In the genomic region with DNA sequence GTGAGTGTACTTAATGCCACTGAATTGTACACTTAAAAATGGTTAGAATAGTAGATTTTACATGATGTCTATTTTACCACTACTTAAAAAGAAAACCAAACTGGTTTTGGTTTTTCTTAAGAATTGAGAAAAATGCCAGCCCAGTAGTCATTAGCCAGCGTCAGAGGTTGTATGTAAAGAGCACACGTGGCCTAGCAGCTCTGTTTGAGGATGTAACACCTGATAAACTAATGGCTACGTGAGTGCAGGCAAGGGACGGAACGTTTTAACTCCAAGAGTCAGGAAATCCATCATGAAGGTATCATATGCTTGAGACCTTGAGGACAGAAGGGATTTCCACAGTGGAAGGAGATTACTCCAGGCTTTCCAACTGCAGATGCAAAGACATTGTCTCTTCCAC, we compare ENCODE assay signal across 29 cellular contexts.
"Had no signal": no experiment of that assay in that cellular context is flagged by ENCODE, and none has a peak within 500 bp of the region (broad histone marks: within the 10 kb centered on the region; RNA-seq: fewer than 3 reads in every experiment).

No MANE protein-coding gene starts in this region.

- H3K4me3 Mint-ChIP-seq: natural killer cell treated with Interleukin-12 subunit alpha and Interleukin-12 subunit beta and Interleukin-15 and Interleukin-18, amount 100 ng/mL, for 72 hours; nephron progenitor cell; neural crest cell; stimulated activated effector memory CD8-positive, alpha-beta T cell treated with anti-CD3 and anti-CD28 coated beads, Interleukin-12 subunit alpha, Interleukin-12 subunit beta, amount 100 ng/mL, for 72 hours; stimulated activated naive B cell treated with anti-CD40 and anti-IgM and Interleukin-4, amounts not matched to agents 10 μg/mL and 1 μg/mL and 100 μg/mL, for 72 hours; stimulated activated naive CD8-positive, alpha-beta T cell treated with anti-CD3 and anti-CD28 coated beads, Interleukin-15, Interleukin-2, amounts not matched to agents 100 ng/mL and 50 ng/mL, for 24 hours had no signal

- H3K9me3 ChIP-seq: neutrophil, ovary, psoas muscle, right lobe of liver, stomach, thoracic aorta, thyroid gland, tibial nerve, upper lobe of left lung, vagina had no signal

- H3K27ac ChIP-seq: neutrophil, ovary, parathyroid adenoma, psoas muscle, right lobe of liver, sigmoid colon, stomach, thoracic aorta, thyroid gland, tibial nerve, upper lobe of left lung, vagina had no signal

- ATAC-seq: natural killer cell treated with Interleukin-12 subunit alpha and Interleukin-12 subunit beta and Interleukin-15 and Interleukin-18, amount 100 ng/mL, for 72 hours; psoas muscle; right cardiac atrium; right lobe of liver; stimulated activated effector memory CD8-positive, alpha-beta T cell treated with anti-CD3 and anti-CD28 coated beads, Interleukin-12 subunit alpha, Interleukin-12 subunit beta, amount 100 ng/mL, for 72 hours had no signal

- H3K9ac ChIP-seq: parathyroid adenoma had no signal

- H2AFZ ChIP-seq: parathyroid adenoma had no signal

- H3K27ac Mint-ChIP-seq: natural killer cell treated with Interleukin-12 subunit alpha and Interleukin-12 subunit beta and Interleukin-15 and Interleukin-18, amount 100 ng/mL, for 72 hours; nephron progenitor cell; progenitor cell of endocrine pancreas; stimulated activated effector memory CD8-positive, alpha-beta T cell treated with anti-CD3 and anti-CD28 coated beads, Interleukin-12 subunit alpha, Interleukin-12 subunit beta, amount 100 ng/mL, for 72 hours; stimulated activated naive B cell treated with anti-CD40 and anti-IgM and Interleukin-4, amounts not matched to agents 10 μg/mL and 1 μg/mL and 100 μg/mL, for 72 hours; stimulated activated naive CD8-positive, alpha-beta T cell treated with anti-CD3 and anti-CD28 coated beads, Interleukin-15, Interleukin-2, amounts not matched to agents 100 ng/mL and 50 ng/mL, for 24 hours had no signal

- H3K36me3 ChIP-seq: neutrophil, ovary, right lobe of liver, sigmoid colon, stomach, thoracic aorta, thyroid gland, tibial nerve, upper lobe of left lung, vagina had no signal

- H3K4me1 Mint-ChIP-seq: neural crest cell; stimulated activated effector memory CD8-positive, alpha-beta T cell treated with anti-CD3 and anti-CD28 coated beads, Interleukin-12 subunit alpha, Interleukin-12 subunit beta, amount 100 ng/mL, for 72 hours had no signal

- H3K79me2 ChIP-seq: parathyroid adenoma had no signal

- DNase-seq: nephron progenitor cell; nucleus accumbens; ovary; posterior cingulate gyrus; psoas muscle; right cardiac atrium; right lobe of liver; sigmoid colon; small intestine; stimulated activated CD4-positive, alpha-beta T cell treated with anti-CD3 and anti-CD28 coated beads, Interleukin-15, amount 100 ng/mL, for 24 hours; stimulated activated CD4-positive, alpha-beta T cell treated with anti-CD3 and anti-CD28 coated beads, Interleukin-2, amount 100 ng/mL, for 24 hours; stimulated activated CD4-positive, alpha-beta T cell treated with anti-CD3 and anti-CD28 coated beads, Interleukin-2, amount 100 ng/mL, for 48 hours; stimulated activated CD4-positive, alpha-beta T cell treated with anti-CD3 and anti-CD28 coated beads, Interleukin-4, amount 100 ng/mL, for 24 hours; stimulated activated naive B cell treated with anti-CD40 and anti-IgM and Interleukin-4, amounts not matched to agents 10 μg/mL and 1 μg/mL and 100 μg/mL, for 72 hours; stimulated activated naive CD4-positive, alpha-beta T cell treated with Interleukin-2 at 50 U/mL for 16 hours; stomach; thyroid gland; trophoblast cell; upper lobe of left lung had no signal

- H3K4me1 ChIP-seq: parathyroid adenoma, psoas muscle, right lobe of liver, sigmoid colon, stomach, thyroid gland, upper lobe of left lung, vagina had no signal

- H3K4me3 ChIP-seq: ovary, psoas muscle, right lobe of liver, sigmoid colon, stomach, thoracic aorta, thyroid gland, tibial nerve, upper lobe of left lung, vagina had no signal

- H3K27me3 ChIP-seq: neutrophil, ovary, right lobe of liver, sigmoid colon, stomach, thyroid gland, tibial nerve, upper lobe of left lung, vagina had no signal

- H3K36me3 Mint-ChIP-seq: natural killer cell treated with Interleukin-12 subunit alpha and Interleukin-12 subunit beta and Interleukin-15 and Interleukin-18, amount 100 ng/mL, for 72 hours; stimulated activated effector memory CD8-positive, alpha-beta T cell treated with anti-CD3 and anti-CD28 coated beads, Interleukin-12 subunit alpha, Interleukin-12 subunit beta, amount 100 ng/mL, for 72 hours had no signal

- H3K9me3 Mint-ChIP-seq: natural killer cell treated with Interleukin-12 subunit alpha and Interleukin-12 subunit beta and Interleukin-15 and Interleukin-18, amount 100 ng/mL, for 72 hours; stimulated activated effector memory CD8-positive, alpha-beta T cell treated with anti-CD3 and anti-CD28 coated beads, Interleukin-12 subunit alpha, Interleukin-12 subunit beta, amount 100 ng/mL, for 72 hours; stimulated activated naive CD8-positive, alpha-beta T cell treated with anti-CD3 and anti-CD28 coated beads, Interleukin-15, Interleukin-2, amounts not matched to agents 100 ng/mL and 50 ng/mL, for 24 hours had no signal

- H3K27me3 Mint-ChIP-seq: progenitor cell of endocrine pancreas; stimulated activated naive B cell treated with anti-CD40 and anti-IgM and Interleukin-4, amounts not matched to agents 10 μg/mL and 1 μg/mL and 100 μg/mL, for 72 hours had no signal
